In genomic region chrX:39969826-39970569, GRCh38 we compare ENCODE assay signal across 20 cellular contexts.
DNase-seq lines count a peak whose midpoint lies in the region; ATAC-seq and TF ChIP-seq lines count a peak whose summit lies in the region.
"Had no signal": no experiment of that assay in that cellular context is flagged by ENCODE, and none has a peak within 500 bp of the region (broad histone marks: within the 10 kb centered on the region; RNA-seq: fewer than 3 reads in every experiment).

No MANE protein-coding gene starts in this region.

- ATAC-seq in heart right ventricle = peak in 7 of 8 donors; percentile 58 to 81 (median 71)
- ATAC-seq in T-helper 17 cell = no peak
- peak; percentile 26 for ATAC-seq in left lobe of liver
- no peak for ATAC-seq in upper lobe of left lung (ENCODE audit: low FRiP score in 2 of 2)
- no peak for ATAC-seq in HG02763 (IDR thresholded peaks at IDR 0.05; ENCODE audit: unreplicated experiment)
- no peak for ATAC-seq in HG03196 (IDR thresholded peaks at IDR 0.05; ENCODE audit: unreplicated experiment)
- no peak for ATAC-seq in GM18861 (IDR thresholded peaks at IDR 0.05; ENCODE audit: unreplicated experiment)
- ATAC-seq: GM12878, psoas muscle had no signal

- peak overlapping the region; percentile 9 for H3K27ac Mint-ChIP-seq in T-helper 17 cell
- H3K27ac Mint-ChIP-seq: activated naive CD4-positive, alpha-beta T cell treated with anti-CD3 and anti-CD28 coated beads, Interleukin-2, amount 50 U/mL, for 24 hours; HFFc6 had no signal

- H3K4me1 Mint-ChIP-seq in T-helper 17 cell = no peaks in the 10 kb centered on the region

- no peak for TF ChIP-seq POLR2A in upper lobe of left lung (IDR thresholded peaks at IDR 0.05)

- peak in 2 of 4 donors; percentile 5 to 26 for TF ChIP-seq EP300 in upper lobe of left lung (IDR thresholded peaks at IDR 0.05)

- WGBS in heart right ventricle, 2 donors = 62 to 75% methylated on average over 21 of the region's 21 CpGs
- WGBS in upper lobe of left lung, 2 donors = 46 to 69% methylated on average over 10 to 21 of the region's 21 CpGs

- no peaks in the 10 kb centered on the region for H3K27me3 Mint-ChIP-seq in T-helper 17 cell
- H3K27me3 Mint-ChIP-seq: activated naive CD4-positive, alpha-beta T cell treated with anti-CD3 and anti-CD28 coated beads, Interleukin-2, amount 50 U/mL, for 24 hours had no signal

- H3K4me3 ChIP-seq in heart right ventricle = no peak overlapping the region
- H3K4me3 ChIP-seq in upper lobe of left lung = no peak overlapping the region
- H3K4me3 ChIP-seq: GM12878, psoas muscle had no signal

- TF ChIP-seq CTCF in heart right ventricle (IDR thresholded peaks at IDR 0.05) (no peak), upper lobe of left lung (IDR thresholded peaks at IDR 0.05) (no peak)

- peaks cover 0 to 20% (median 0%) of the 10 kb centered on the region in 11 donors for H3K9me3 ChIP-seq in heart right ventricle
- H3K9me3 ChIP-seq in T-helper 17 cell (ENCODE audit: control insufficient read depth, low read length, poor library complexity, severe bottlenecking) = no peaks in the 10 kb centered on the region
- peaks cover 0 to 14% (median 0%) of the 10 kb centered on the region in 4 donors for H3K9me3 ChIP-seq in upper lobe of left lung
- H3K9me3 ChIP-seq: psoas muscle had no signal

- H3K27ac ChIP-seq in heart right ventricle (peak overlapping the region; percentile 6 to 75 (median 52)), upper lobe of left lung (peak overlapping the region in 3 of 4 donors; percentile 18 to 42 (median 18))
- H3K27ac ChIP-seq: C4-2B, psoas muscle, RWPE1 had no signal

- DNase-seq in heart right ventricle = peak in 1 of 2 donors; percentile 18
- no peak for DNase-seq in cardiac septum (ENCODE audit: low spot score)
- no peak for DNase-seq in T-helper 17 cell
- no peak for DNase-seq in left lobe of liver (ENCODE audit: low spot score)
- DNase-seq in upper lobe of left lung = no peak
- DNase-seq: GF-D8, HFFc6, hypothalamus, islet precursor cell, midbrain, psoas muscle, SW 1271 had no signal

- peaks cover 3% of the 10 kb centered on the region for H3K36me3 Mint-ChIP-seq in T-helper 17 cell (ENCODE audit: low read depth)
- H3K36me3 Mint-ChIP-seq: activated naive CD4-positive, alpha-beta T cell treated with anti-CD3 and anti-CD28 coated beads, Interleukin-2, amount 50 U/mL, for 24 hours had no signal

- H3K36me3 ChIP-seq in heart right ventricle = no peaks in the 10 kb centered on the region
- no peaks in the 10 kb centered on the region for H3K36me3 ChIP-seq in upper lobe of left lung

- intact Hi-C loops in heart right ventricle (cut with DNase I) (loop anchor here in 1 of 10 donors (5.0 kb wide), 1 partner anchor 42 kb away; no protein-coding TSS in a partner anchor), cardiac septum (cut with DNase I) (loop anchor here (5.0 kb wide), 1 partner anchor 42 kb away; no protein-coding TSS in a partner anchor)

- peaks cover 0 to 10% (median 0%) of the 10 kb centered on the region in 9 donors for H3K4me1 ChIP-seq in heart right ventricle
- H3K4me1 ChIP-seq in upper lobe of left lung = peaks cover 0 to 8% (median 3%) of the 10 kb centered on the region in 4 donors
- H3K4me1 ChIP-seq: psoas muscle had no signal

- H3K27me3 ChIP-seq in heart right ventricle (peaks cover 0 to 22% (median 0%) of the 10 kb centered on the region in 7 donors), upper lobe of left lung (no peaks in the 10 kb centered on the region)

- H3K4me3 Mint-ChIP-seq in T-helper 17 cell = no peak overlapping the region
- H3K4me3 Mint-ChIP-seq: activated naive CD4-positive, alpha-beta T cell treated with anti-CD3 and anti-CD28 coated beads, Interleukin-2, amount 50 U/mL, for 24 hours; HFFc6; neural crest cell had no signal

Comparison
In these comparisons a context has a peak if more than half of its experiments do, and no peak if none do; other contexts are left out.
1. ATAC-seq: peak in heart right ventricle (7 of 8) and left lobe of liver (single experiment); none in T-helper 17 cell (single experiment), upper lobe of left lung (0 of 2), HG02763 (single experiment), HG03196 (single experiment) and GM18861 (single experiment).